ENCODE assay signal across 1 cellular context in the genomic region with DNA sequence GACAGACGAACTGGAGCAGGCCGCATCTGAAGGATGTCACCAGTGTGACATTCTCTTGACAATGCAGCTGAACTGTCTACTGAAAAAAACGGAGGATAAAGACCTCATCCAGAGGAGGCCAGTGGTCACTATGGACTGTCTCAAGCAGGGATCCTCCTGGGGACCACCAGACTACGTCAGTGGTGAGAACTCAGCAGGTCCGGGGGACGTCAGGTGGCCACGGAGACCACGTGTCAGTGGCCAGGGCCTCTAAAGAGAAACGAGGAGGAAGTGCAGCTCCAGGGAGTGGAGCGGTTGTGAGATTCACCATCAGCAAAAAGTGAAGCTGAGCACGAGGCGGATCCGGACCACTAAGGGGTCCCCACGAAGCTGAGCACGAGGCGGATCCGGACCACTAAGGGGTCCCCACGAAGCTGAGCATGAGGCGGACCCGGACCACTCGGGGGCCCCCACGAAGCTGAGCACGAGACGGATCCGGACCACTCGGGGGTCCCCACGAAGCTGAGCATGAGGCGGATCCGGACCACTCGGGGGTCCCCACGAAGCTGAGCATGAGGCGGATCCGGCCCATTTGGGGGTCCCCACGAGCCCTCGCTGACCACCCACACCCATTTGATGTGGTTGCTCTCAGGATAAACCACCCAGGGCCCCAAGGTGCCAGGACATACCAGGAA.
TF ChIP-seq lines count a peak whose summit lies in the region.

No MANE protein-coding gene starts in this region.

TF ChIP-seq in K562, 482 proteins besides CTCF, POLR2A, EP300 and RAD21:
- TF ChIP-seq POLR2G (IDR thresholded peaks at IDR 0.05; ENCODE audit: low read depth, low read length): peak; percentile 68
- TF ChIP-seq MAZ (CRISPR knock-in tag; conservative IDR thresholded peaks at IDR 0.05 in 1 of 2, IDR thresholded peaks at IDR 0.05 in 1 of 2): no peak
- TF ChIP-seq POLR2AphosphoS5 (IDR thresholded peaks at IDR 0.05; ENCODE audit: control insufficient read depth, insufficient read depth, low read depth, low read length): 0 out of 2 replicates have a peak, but pooled peaks have one; percentile 5
- TF ChIP-seq MTF1 (CRISPR knock-in tag; IDR thresholded peaks at IDR 0.05; ENCODE audit: borderline replicate concordance): no peak
- no peak for TF ChIP-seq ZNF586 (CRISPR knock-in tag; conservative IDR thresholded peaks at IDR 0.05)
- no peak for TF ChIP-seq ARID1B (IDR thresholded peaks at IDR 0.05)
- no peak for TF ChIP-seq CBFA2T2 (conservative IDR thresholded peaks at IDR 0.05)
- no peak for TF ChIP-seq SP1 (CRISPR knock-in tag; IDR thresholded peaks at IDR 0.05)
- no peak for TF ChIP-seq MAFG (tag; conservative IDR thresholded peaks at IDR 0.05)
- TF ChIP-seq HSF4 (CRISPR knock-in tag; IDR thresholded peaks at IDR 0.05; ENCODE audit: borderline replicate concordance): no peak
